16 cellular contexts compared by ENCODE assay signal in the genomic region with DNA sequence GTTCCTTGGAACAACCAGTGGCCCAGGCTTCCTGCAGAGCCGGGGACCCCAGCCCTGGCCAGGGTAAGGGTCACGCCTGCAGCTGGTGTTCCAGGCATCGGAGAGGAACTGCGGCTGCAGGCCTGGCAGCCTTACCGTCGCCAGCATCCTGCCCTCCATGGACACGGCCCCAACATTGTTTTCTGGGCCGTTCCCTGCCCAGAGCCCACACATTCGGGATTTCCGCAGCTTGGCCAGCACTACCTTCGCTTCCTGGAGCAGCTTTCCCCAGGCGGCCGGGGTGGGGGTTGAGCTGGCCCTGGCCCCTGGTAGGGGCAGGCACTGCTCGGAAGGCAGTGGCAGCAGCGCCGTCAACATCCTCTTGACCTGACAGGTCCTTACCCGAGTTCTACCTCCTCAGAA. TPM values are rescaled to one million over a fixed set of nuclear protein-coding genes. Genes with fewer than 3 reads are reported as not detected.
DNase-seq lines count a peak whose midpoint lies in the region; ATAC-seq, FAIRE-seq and TF ChIP-seq lines count a peak whose summit lies in the region.
"Had no signal": no experiment of that assay in that cellular context is flagged by ENCODE, and none has a peak within 500 bp of the region (broad histone marks: within the 10 kb centered on the region; RNA-seq: fewer than 3 reads in every experiment).

No MANE protein-coding gene starts in this region.

- no peaks in the 10 kb centered on the region for H3K27me3 Mint-ChIP-seq in astrocyte (ENCODE audit: low read depth, unreplicated experiment)
- no peaks in the 10 kb centered on the region for H3K27me3 Mint-ChIP-seq in stimulated activated memory B cell treated with anti-CD40 and anti-IgM and Interleukin-4, amounts not matched to agents 10 μg/mL and 1 μg/mL and 100 μg/mL, for 72 hours
- H3K27me3 Mint-ChIP-seq: activated naive CD8-positive, alpha-beta T cell treated with anti-CD3 and anti-CD28 coated beads, Interleukin-2, amount 10 ng/mL, durations not matched to agents 7 days and 5 days had no signal

- FAIRE-seq in astrocyte (lab: Jason Lieb, UNC): no peak

- TF ChIP-seq POLR2A in upper lobe of left lung (IDR thresholded peaks at IDR 0.05): no peak

- H4K91ac ChIP-seq in trophoblast cell (ENCODE audit: low read depth, low read length): peak overlapping the region; percentile 67

- peak; percentile 23 to 72 (median 56) for ATAC-seq in heart right ventricle
- peak in 1 of 2 donors; percentile 34 for ATAC-seq in upper lobe of left lung (ENCODE audit: low FRiP score in 2 of 2)
- ATAC-seq in GM18907 (IDR thresholded peaks at IDR 0.05; ENCODE audit: unreplicated experiment): no peak
- ATAC-seq in stimulated activated memory B cell treated with anti-CD40 and anti-IgM and Interleukin-4, amounts not matched to agents 10 μg/mL and 1 μg/mL and 100 μg/mL, for 72 hours: no peak
- no peak for ATAC-seq in GM18519 (IDR thresholded peaks at IDR 0.05; ENCODE audit: low FRiP score, unreplicated experiment)
- ATAC-seq: left lobe of liver had no signal

- peak overlapping the region; percentile 27 for H2BK5ac ChIP-seq in trophoblast cell (ENCODE audit: low read depth, low read length, poor library complexity)

- H3K9me3 ChIP-seq in astrocyte (ENCODE audit: insufficient read depth, low read depth, low read length): no peaks in the 10 kb centered on the region
- H3K9me3 ChIP-seq in heart right ventricle: no peaks in the 10 kb centered on the region
- peaks cover 3% of the 10 kb centered on the region for H3K9me3 ChIP-seq in trophoblast cell (ENCODE audit: insufficient read depth, low read depth, low read length)
- H3K9me3 ChIP-seq in upper lobe of left lung: no peaks in the 10 kb centered on the region
- H3K9me3 ChIP-seq: tibial nerve had no signal

- H4K12ac ChIP-seq in trophoblast cell (ENCODE audit: low read depth, low read length): no peak overlapping the region

- H3K79me1 ChIP-seq in trophoblast cell (ENCODE audit: low read length): peaks cover 44% of the 10 kb centered on the region

- no peak for DNase-seq in astrocyte (ENCODE audit: low read depth)
- peak; percentile 68 to 79 for DNase-seq in heart right ventricle
- no peak for DNase-seq in trophoblast cell
- DNase-seq in upper lobe of left lung: peak; percentile 71 to 72
- DNase-seq in islet precursor cell: no peak
- DNase-seq: activated naive CD8-positive, alpha-beta T cell treated with anti-CD3 and anti-CD28 coated beads, Interleukin-2, amount 10 ng/mL, durations not matched to agents 7 days and 5 days; activated T-cell treated with anti-CD3 and anti-CD28 coated beads for 4 hours; NCI-H146; NCI-H526 treated with DMSO at 0.1 percent for 48 hours had no signal

- H3K4ac ChIP-seq in trophoblast cell (ENCODE audit: low read depth, low read length): peak overlapping the region; percentile 20

- H2AK5ac ChIP-seq in trophoblast cell (ENCODE audit: low read length): peak overlapping the region; percentile 49

- H3K27me3 ChIP-seq in astrocyte (ENCODE audit: insufficient read depth, low read length) (no peaks in the 10 kb centered on the region), heart right ventricle (no peaks in the 10 kb centered on the region), trophoblast cell (ENCODE audit: insufficient read depth, low read length) (no peaks in the 10 kb centered on the region), upper lobe of left lung (no peaks in the 10 kb centered on the region)
- H3K27me3 ChIP-seq: tibial nerve had no signal

- peak overlapping the region; percentile 93 for H2BK12ac ChIP-seq in trophoblast cell (ENCODE audit: low read length)

- no peak overlapping the region for H3K4me2 ChIP-seq in astrocyte (ENCODE audit: low read length)
- no peak overlapping the region for H3K4me2 ChIP-seq in trophoblast cell (ENCODE audit: low read length)

- H3K36me3 ChIP-seq in astrocyte (ENCODE audit: insufficient read depth, low read length) (no peaks in the 10 kb centered on the region), heart right ventricle (peaks cover 0 to 8% (median 0%) of the 10 kb centered on the region in 9 donors), trophoblast cell (ENCODE audit: control insufficient read depth in 1 of 2, insufficient read depth in 2 of 2, low read length in 2 of 2) (peaks cover 0 to 8% of the 10 kb centered on the region in 2 experiments), upper lobe of left lung (peaks cover 0 to 7% (median 0%) of the 10 kb centered on the region in 4 donors)

- H3K79me2 ChIP-seq in astrocyte (ENCODE audit: insufficient read depth, low read length) (peaks cover 19% of the 10 kb centered on the region), trophoblast cell (ENCODE audit: control insufficient read depth, insufficient read depth, low read length, poor library complexity) (peaks cover 7% of the 10 kb centered on the region)

- no peaks in the 10 kb centered on the region for H4K20me1 ChIP-seq in astrocyte (ENCODE audit: insufficient read depth, low read length)

- H3K4me3 ChIP-seq in astrocyte (ENCODE audit: insufficient read depth, low read depth, low read length): no peak overlapping the region
- H3K4me3 ChIP-seq in heart right ventricle: no peak overlapping the region
- H3K4me3 ChIP-seq in trophoblast cell (ENCODE audit: low read depth, low read length): no peak overlapping the region
- no peak overlapping the region for H3K4me3 ChIP-seq in upper lobe of left lung
- H3K4me3 ChIP-seq: tibial nerve had no signal

- intact Hi-C loops in heart right ventricle (cut with DNase I): loop anchor here in 3 of 10 donors (2.0 to 5.0 kb wide), 3 partner anchors 76 to 139 kb away; a partner anchor contains a TSS

- H3K18ac ChIP-seq in trophoblast cell (ENCODE audit: low read length): peak overlapping the region; percentile 50

- H2AFZ ChIP-seq in astrocyte (ENCODE audit: low read depth, low read length) (no peak overlapping the region), trophoblast cell (ENCODE audit: insufficient read depth, low read length, poor library complexity) (no peak overlapping the region)

- TF ChIP-seq CTCF in astrocyte (IDR thresholded peaks at IDR 0.05; ENCODE audit: insufficient read depth, low read depth, low read length) (no peak), heart right ventricle (IDR thresholded peaks at IDR 0.05) (no peak), upper lobe of left lung (IDR thresholded peaks at IDR 0.05) (peak in 1 of 6 experiments; percentile 6)

- peak overlapping the region; percentile 26 for H4K8ac ChIP-seq in trophoblast cell (ENCODE audit: low read depth, low read length)

- TF ChIP-seq EP300 in upper lobe of left lung (IDR thresholded peaks at IDR 0.05): peak; percentile 64 to 85 (median 68)

- H3K36me3 Mint-ChIP-seq in astrocyte (ENCODE audit: low read depth, unreplicated experiment): peaks cover 3% of the 10 kb centered on the region
- peaks cover 28% of the 10 kb centered on the region for H3K36me3 Mint-ChIP-seq in stimulated activated memory B cell treated with anti-CD40 and anti-IgM and Interleukin-4, amounts not matched to agents 10 μg/mL and 1 μg/mL and 100 μg/mL, for 72 hours

- no peak overlapping the region for H3K27ac ChIP-seq in astrocyte (ENCODE audit: low read depth, low read length)
- peak overlapping the region; percentile 70 to 97 (median 90) for H3K27ac ChIP-seq in heart right ventricle
- no peak overlapping the region for H3K27ac ChIP-seq in trophoblast cell (ENCODE audit: low read depth, low read length)
- H3K27ac ChIP-seq in upper lobe of left lung: peak overlapping the region; percentile 84 to 95 (median 90)
- H3K27ac ChIP-seq: HL-60 had no signal

- no peaks in the 10 kb centered on the region for H3K9me3 Mint-ChIP-seq in astrocyte (ENCODE audit: unreplicated experiment)
- H3K9me3 Mint-ChIP-seq in stimulated activated memory B cell treated with anti-CD40 and anti-IgM and Interleukin-4, amounts not matched to agents 10 μg/mL and 1 μg/mL and 100 μg/mL, for 72 hours: no peaks in the 10 kb centered on the region
- H3K9me3 Mint-ChIP-seq: activated naive CD8-positive, alpha-beta T cell treated with anti-CD3 and anti-CD28 coated beads, Interleukin-2, amount 10 ng/mL, durations not matched to agents 7 days and 5 days; neural crest cell had no signal

- H3K27ac Mint-ChIP-seq in astrocyte (ENCODE audit: unreplicated experiment): peak overlapping the region; percentile 75
- H3K27ac Mint-ChIP-seq in stimulated activated memory B cell treated with anti-CD40 and anti-IgM and Interleukin-4, amounts not matched to agents 10 μg/mL and 1 μg/mL and 100 μg/mL, for 72 hours: no peak overlapping the region
- H3K27ac Mint-ChIP-seq: activated naive CD8-positive, alpha-beta T cell treated with anti-CD3 and anti-CD28 coated beads, Interleukin-2, amount 10 ng/mL, durations not matched to agents 7 days and 5 days had no signal

- no peak overlapping the region for H3K4me3 Mint-ChIP-seq in astrocyte (ENCODE audit: unreplicated experiment)
- H3K4me3 Mint-ChIP-seq in stimulated activated memory B cell treated with anti-CD40 and anti-IgM and Interleukin-4, amounts not matched to agents 10 μg/mL and 1 μg/mL and 100 μg/mL, for 72 hours: no peak overlapping the region
- H3K4me3 Mint-ChIP-seq: activated naive CD8-positive, alpha-beta T cell treated with anti-CD3 and anti-CD28 coated beads, Interleukin-2, amount 10 ng/mL, durations not matched to agents 7 days and 5 days; neural crest cell had no signal

- WGBS in heart right ventricle, 2 donors: 63 to 70% methylated on average over 17 of the region's 17 CpGs
- WGBS in trophoblast cell (ENCODE audit: extremely low coverage, insufficient coverage, insufficient read length): no CpG with 5 or more reads among the region's 17 CpGs
- 34 to 40% methylated on average over 6 to 17 of the region's 17 CpGs for WGBS in upper lobe of left lung, 2 donors

- peak overlapping the region; percentile 13 for H2BK120ac ChIP-seq in trophoblast cell (ENCODE audit: insufficient read depth, low read length, poor library complexity)

- H3K4me1 ChIP-seq in astrocyte (ENCODE audit: insufficient read depth, low read length) (peaks cover 57% of the 10 kb centered on the region), heart right ventricle (peaks cover 22 to 84% (median 72%) of the 10 kb centered on the region in 9 donors), trophoblast cell (ENCODE audit: control insufficient read depth in 1 of 2, insufficient read depth in 2 of 2, low read length in 2 of 2) (peaks cover 31 to 42% of the 10 kb centered on the region in 2 experiments), upper lobe of left lung (peaks cover 56 to 72% (median 66%) of the 10 kb centered on the region in 4 donors)

- peak overlapping the region; percentile 58 for H3K14ac ChIP-seq in trophoblast cell (ENCODE audit: low read length)

- no peak overlapping the region for H3K23ac ChIP-seq in trophoblast cell (ENCODE audit: low read length)

- H3K9ac ChIP-seq in astrocyte (ENCODE audit: low read length) (no peak overlapping the region), trophoblast cell (ENCODE audit: low read length) (no peak overlapping the region)

- peaks cover 50% of the 10 kb centered on the region for H3K4me1 Mint-ChIP-seq in astrocyte (ENCODE audit: low read depth, unreplicated experiment)
- peaks cover 12% of the 10 kb centered on the region for H3K4me1 Mint-ChIP-seq in stimulated activated memory B cell treated with anti-CD40 and anti-IgM and Interleukin-4, amounts not matched to agents 10 μg/mL and 1 μg/mL and 100 μg/mL, for 72 hours

RNA-seq across cellular contexts. Expression of a gene that starts 17.7 kb away (rescaled TPM):
- total RNA-seq in astrocyte: 56.4 and 61.0 TPM in 2 replicates
- 100 to 1,000 TPM; 107 to 142 (median 122) TPM for total RNA-seq in heart right ventricle
- polyA plus RNA-seq in heart right ventricle: 100 to 1,000 TPM; 103 to 155 TPM
- 47.7 and 47.8 TPM in 2 replicates for polyA plus RNA-seq in trophoblast cell (2013)
- total RNA-seq in upper lobe of left lung: 10 to 100 TPM; 30.4 to 69.5 (median 53.6) TPM

RNA-seq across cellular contexts. Expression of a gene that starts 43.1 kb away (rescaled TPM):
- 5.3 and 5.9 TPM in 2 replicates for total RNA-seq in astrocyte
- 10 to 100 TPM in 3 of 10 donors, 1 to 10 TPM in 7; 6.3 to 15.7 (median 8.6) TPM for total RNA-seq in heart right ventricle
- 1 to 10 TPM; 2.2 to 2.4 TPM for polyA plus RNA-seq in heart right ventricle
- polyA plus RNA-seq in trophoblast cell (2013): 5.0 and 5.1 TPM in 2 replicates
- 10 to 100 TPM in 4 of 6 donors, 1 to 10 TPM in 2; 6.0 to 27.2 (median 12.9) TPM for total RNA-seq in upper lobe of left lung

Comparison
In these comparisons a context has a peak if more than half of its experiments do, and no peak if none do; other contexts are left out.
1. DNase-seq: peak in heart right ventricle (2 of 2) and upper lobe of left lung (2 of 2); none in astrocyte (single experiment), trophoblast cell (0 of 2) and islet precursor cell (single experiment).
2. H3K27ac ChIP-seq: peak in heart right ventricle (10 of 10) and upper lobe of left lung (4 of 4); none in astrocyte (single experiment) and trophoblast cell (single experiment).
3. ATAC-seq: peak in heart right ventricle (8 of 8); none in GM18907 (single experiment), stimulated activated memory B cell treated with anti-CD40 and anti-IgM and Interleukin-4, amounts not matched to agents 10 μg/mL and 1 μg/mL and 100 μg/mL, for 72 hours (single experiment) and GM18519 (single experiment).